In genomic region chr5:138504799-138505198, GRCh38 we compare ENCODE assay signal across 10 cellular contexts. TPM values are rescaled to one million over a fixed set of nuclear protein-coding genes. Genes with fewer than 3 reads are reported as not detected.
DNase-seq lines count a peak whose midpoint lies in the region; ATAC-seq and TF ChIP-seq lines count a peak whose summit lies in the region.
"Had no signal": no experiment of that assay in that cellular context is flagged by ENCODE, and none has a peak within 500 bp of the region (broad histone marks: within the 10 kb centered on the region; RNA-seq: fewer than 3 reads in every experiment).

No MANE protein-coding gene starts in this region.

- H3K4me1 ChIP-seq in adrenal gland (replicated peaks in 1 of 2): peaks cover 9 to 34% of the 10 kb centered on the region in 2 donors
- peaks cover 0 to 23% (median 19%) of the 10 kb centered on the region in 4 donors for H3K4me1 ChIP-seq in tibial artery

- peak; percentile 3 for DNase-seq in NCI-H1092 (lab: John Stamatoyannopoulos, UW)
- DNase-seq in adrenal gland: peak; percentile 43 to 79 (median 69)
- no peak for DNase-seq in immature natural killer cell
- peak; percentile 21 to 79 for DNase-seq in tibial artery
- no peak for DNase-seq in NCI-H2081 (lab: John Stamatoyannopoulos, UW)
- DNase-seq: amniotic stem cell, NCI-H2227 treated with DMSO at 0.1 percent for 48 hours had no signal

- peaks cover 7 to 20% (median 9%) of the 10 kb centered on the region in 3 donors for H3K36me3 Mint-ChIP-seq in immature natural killer cell

- H3K9me3 ChIP-seq in adrenal gland (replicated peaks in 1 of 3): no peaks in the 10 kb centered on the region
- H3K9me3 ChIP-seq in tibial artery: no peaks in the 10 kb centered on the region

- peaks cover 2 to 5% (median 3%) of the 10 kb centered on the region in 3 donors for H3K27me3 Mint-ChIP-seq in immature natural killer cell (ENCODE audit: low read depth in 3 of 3)

- no peak overlapping the region for H3K4me3 ChIP-seq in adrenal gland
- no peak overlapping the region for H3K4me3 ChIP-seq in tibial artery

- TF ChIP-seq CTCF in adrenal gland (IDR thresholded peaks at IDR 0.05): no peak
- TF ChIP-seq CTCF in tibial artery (IDR thresholded peaks at IDR 0.05): no peak

- ATAC-seq in HG02610 (IDR thresholded peaks at IDR 0.05; ENCODE audit: unreplicated experiment) (no peak), HG03280 (IDR thresholded peaks at IDR 0.05; ENCODE audit: unreplicated experiment) (no peak)

- intact Hi-C loops in adrenal gland (cut with DNase I): loop anchor here (2.0 to 5.0 kb wide), 2 partner anchors 47 to 50 kb away; no protein-coding TSS in a partner anchor
- intact Hi-C loops in tibial artery (cut with DNase I; ENCODE audit: low total_unique reads): no loop called here

- WGBS in adrenal gland, 4 donors: 27 to 43% (median 38%) methylated on average over 1 to 4 of the region's 4 CpGs

- no peaks in the 10 kb centered on the region for H3K9me3 Mint-ChIP-seq in immature natural killer cell

- H3K4me1 Mint-ChIP-seq in immature natural killer cell: peaks cover 0 to 3% of the 10 kb centered on the region in 2 donors

- H3K36me3 ChIP-seq in adrenal gland (replicated peaks in 1 of 2) (peaks cover 0 to 27% of the 10 kb centered on the region in 2 donors), tibial artery (peaks cover 23 to 35% (median 34%) of the 10 kb centered on the region in 3 donors)

- H3K27me3 ChIP-seq in adrenal gland (no peaks in the 10 kb centered on the region), tibial artery (no peaks in the 10 kb centered on the region)

- no peak for TF ChIP-seq POLR2A in adrenal gland (IDR thresholded peaks at IDR 0.05)

- H3K4me3 Mint-ChIP-seq in immature natural killer cell: no peak overlapping the region

- peak overlapping the region in 4 of 6 donors; percentile 14 to 61 (median 38) for H3K27ac Mint-ChIP-seq in immature natural killer cell

- H3K27ac ChIP-seq in adrenal gland (peak overlapping the region in 3 of 5 donors; percentile 22 to 55 (median 45)), tibial artery (peak overlapping the region in 1 of 2 donors; percentile 50)
- H3K27ac ChIP-seq: parathyroid adenoma had no signal

RNA-seq across cellular contexts. Expression of gene ETF1, which starts 38.2 kb away (rescaled TPM):
- total RNA-seq in adrenal gland: 100 to 1,000 TPM in 2 of 8 donors, 10 to 100 TPM in 6; 41.9 to 178 (median 72.3) TPM
- 100 to 1,000 TPM in 1 of 3 donors, 10 to 100 TPM in 2; 25.4 to 171 (median 27.8) TPM for polyA plus RNA-seq in adrenal gland
- polyA plus RNA-seq in immature natural killer cell: 10 to 100 TPM; 30.0 to 38.2 (median 33.5) TPM

RNA-seq across cellular contexts. Expression of gene EGR1, which starts 39.5 kb away (rescaled TPM):
- total RNA-seq in adrenal gland: 100 to 1,000 TPM in 1 of 8 donors, 10 to 100 TPM in 6, 1 to 10 TPM in 1; 8.5 to 221 (median 52.6) TPM
- 10 to 100 TPM; 42.9 to 61.5 (median 59.8) TPM for polyA plus RNA-seq in adrenal gland
- under 1 TPM in 2 of 3 donors, not detected in 1; 0.52 to 0.99 TPM for polyA plus RNA-seq in immature natural killer cell

Comparison
In these comparisons a context has a peak if more than half of its experiments do, and no peak if none do; other contexts are left out.
1. DNase-seq: peak in NCI-H1092 (single experiment), adrenal gland (7 of 7) and tibial artery (2 of 2); none in immature natural killer cell (0 of 3) and NCI-H2081 (0 of 2).
2. RNA of gene EGR1, which starts 39.5 kb away (polyA plus RNA-seq): 42.9 to 61.5 TPM in adrenal gland; 0.52 to 0.99 TPM in immature natural killer cell; every median in the first group is over 10 times any median in the second.